ENCODE assay signal across 9 cellular contexts in the genomic region with DNA sequence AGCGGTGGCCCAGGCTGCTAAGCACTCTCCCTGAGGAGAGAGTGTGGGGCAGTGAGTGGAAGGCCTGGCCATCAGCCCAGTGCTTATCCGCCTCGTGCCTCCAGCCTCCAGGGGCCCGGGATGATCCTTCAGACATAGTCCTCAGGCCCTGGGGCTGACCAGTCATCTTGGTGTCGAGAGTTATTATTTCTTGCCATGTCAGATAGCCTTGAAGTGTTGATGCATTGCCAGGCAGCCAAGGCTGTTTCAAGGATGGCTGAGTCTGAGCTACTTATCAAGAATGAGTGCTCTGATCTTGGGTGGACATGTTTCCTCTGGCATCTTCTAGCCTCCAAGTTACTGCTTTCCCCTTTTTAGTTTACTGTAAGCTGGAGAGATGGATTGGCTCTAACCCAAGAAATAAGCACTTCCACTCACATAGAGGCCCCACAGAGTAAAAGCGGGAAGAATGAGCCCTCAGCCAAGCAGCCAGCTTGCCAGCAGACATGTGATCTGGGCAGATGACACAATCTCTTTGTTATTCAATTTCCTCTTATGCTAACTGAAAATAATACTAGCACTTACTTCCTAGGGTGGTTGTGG.
DNase-seq lines count a peak whose midpoint lies in the region; FAIRE-seq and TF ChIP-seq lines count a peak whose summit lies in the region.
"Had no signal": no experiment of that assay in that cellular context is flagged by ENCODE, and none has a peak within 500 bp of the region (broad histone marks: within the 10 kb centered on the region; RNA-seq: fewer than 3 reads in every experiment).

No MANE protein-coding gene starts in this region.

- peaks cover 0 to 4% of the 10 kb centered on the region in 2 donors for H3K9me3 ChIP-seq in kidney (ENCODE audit: control insufficient read depth in 1 of 2, low read length in 2 of 2)

- no peak overlapping the region for H3K9ac ChIP-seq in kidney (ENCODE audit: low read length in 2 of 2)

- DNase-seq in CD1c-positive myeloid dendritic cell (ENCODE audit: extremely low spot score) (peak; percentile 85), NCI-H187 (lab: John Stamatoyannopoulos, UW) (peak; percentile 18 to 39), astrocyte of the hippocampus (ENCODE audit: low read depth, low spot score) (peak; percentile 87), kidney (peak; percentile 93), substantia nigra (lab: John Stamatoyannopoulos, UW) (peak in 40 of 49 donors; percentile 3 to 78 (median 36)), LoVo (ENCODE audit: low spot score) (no peak), NCI-H1436 treated with DMSO at 0.1 percent for 48 hours (lab: John Stamatoyannopoulos, UW) (no peak), HuH-7.5 (ENCODE audit: low spot score) (no peak)

- H3K36me3 ChIP-seq in kidney (ENCODE audit: control insufficient read depth in 1 of 2, insufficient read depth in 2 of 2, low read length in 2 of 2) = no peaks in the 10 kb centered on the region

- H3K27ac ChIP-seq in kidney (ENCODE audit: low read depth in 2 of 2, low read length in 2 of 2) (peak overlapping the region; percentile 25 to 78), substantia nigra (ENCODE audit: low read depth, low read length, poor library complexity, severe bottlenecking) (peak overlapping the region; percentile 40)

- TF ChIP-seq CTCF in kidney (IDR thresholded peaks at IDR 0.05; ENCODE audit: borderline replicate concordance, extremely low read depth, insufficient read depth) = no peak

- FAIRE-seq in kidney (lab: Jason Lieb, UNC) = no peak
- FAIRE-seq: colon had no signal

- H3K4me3 ChIP-seq in kidney (ENCODE audit: low read length in 2 of 2) = no peak overlapping the region

- intact Hi-C loops in kidney (cut with DNase I) = no loop called here

- H3K4me1 ChIP-seq in kidney (ENCODE audit: control insufficient read depth in 1 of 2, insufficient read depth in 1 of 2, low read depth in 1 of 2, low read length in 2 of 2) = peaks cover 0 to 10% of the 10 kb centered on the region in 2 donors

Comparison
In these comparisons a context has a peak if more than half of its experiments do, and no peak if none do; other contexts are left out.
1. DNase-seq: peak in CD1c-positive myeloid dendritic cell (single experiment), NCI-H187 (2 of 2), astrocyte of the hippocampus (single experiment), kidney (single experiment) and substantia nigra (40 of 49); none in LoVo (single experiment), NCI-H1436 treated with DMSO at 0.1 percent for 48 hours (single experiment) and HuH-7.5 (single experiment).